In genomic region chr2:3332133-3332532, GRCh38 we compare ENCODE assay signal across 28 cellular contexts.
"Had no signal": no experiment of that assay in that cellular context is flagged by ENCODE, and none has a peak within 500 bp of the region (broad histone marks: within the 10 kb centered on the region; RNA-seq: fewer than 3 reads in every experiment).

No MANE protein-coding gene starts in this region.

- H3K9me3 ChIP-seq: ascending aorta, breast epithelium, colonic mucosa, esophagus squamous epithelium had no signal

- H3K27ac ChIP-seq: ascending aorta, breast epithelium, cardiac muscle cell, colonic mucosa, epithelial cell of prostate, esophagus squamous epithelium had no signal

- H3K36me3 ChIP-seq: breast epithelium, cardiac muscle cell, colonic mucosa had no signal

- ATAC-seq: activated CD4-positive, alpha-beta T cell treated with anti-CD3 and anti-CD28 coated beads for 36 hours; activated CD8-positive, alpha-beta memory T cell treated with anti-CD3 and anti-CD28 coated beads, Interleukin-2, amount 10 ng/mL, durations not matched to agents 7 days and 5 days; activated CD8-positive, alpha-beta T cell treated with anti-CD3 and anti-CD28 coated beads, Interleukin-2, amount 10 ng/mL, durations not matched to agents 7 days and 5 days; activated naive CD8-positive, alpha-beta T cell treated with anti-CD3 and anti-CD28 coated beads, Interleukin-2, amount 50 U/mL, for 24 hours; T-helper 17 cell had no signal

- H3K27me3 ChIP-seq: ascending aorta, breast epithelium, cardiac muscle cell, colonic mucosa, esophagus squamous epithelium had no signal

- H3K4me3 ChIP-seq: ascending aorta, breast epithelium, cardiac muscle cell, colonic mucosa, esophagus squamous epithelium had no signal

- DNase-seq: activated CD4-positive, alpha-beta memory T cell treated with anti-CD3 and anti-CD28 coated beads for 36 hours; activated CD4-positive, alpha-beta T cell treated with anti-CD3 and anti-CD28 coated beads for 36 hours; activated CD4-positive, alpha-beta T cell treated with anti-CD3 and anti-CD28 coated beads, Interleukin-2, amount 10 ng/mL, durations not matched to agents 24 days and 14 days; activated CD4-positive, CD25-positive, alpha-beta regulatory T cell; activated CD4-positive, CD25-positive, alpha-beta regulatory T cell treated with anti-CD3 and anti-CD28 coated beads, Interleukin-2, amount 50 U/mL, for 72 hours; activated CD8-positive, alpha-beta memory T cell treated with anti-CD3 and anti-CD28 coated beads, Interleukin-2, amount 10 ng/mL, durations not matched to agents 7 days and 5 days; activated CD8-positive, alpha-beta memory T cell treated with anti-CD3 and anti-CD28 coated beads, Interleukin-2, amount 50 U/mL, for 4 hours; activated CD8-positive, alpha-beta T cell treated with anti-CD3 and anti-CD28 coated beads, Interleukin-2, amount 10 ng/mL, durations not matched to agents 7 days and 5 days; activated effector memory CD4-positive, alpha-beta T cell treated with anti-CD3 and anti-CD28 coated beads, Interleukin-2, amount 50 U/mL, for 16 hours; activated naive CD4-positive, alpha-beta T cell treated with anti-CD3 and anti-CD28 coated beads for 36 hours; activated naive CD8-positive, alpha-beta T cell treated with anti-CD3 and anti-CD28 coated beads for 36 hours; activated naive CD8-positive, alpha-beta T cell treated with anti-CD3 and anti-CD28 coated beads, Interleukin-2, amount 50 U/mL, for 24 hours; activated T-cell treated with anti-CD3 and anti-CD28 coated beads, Interleukin-2, amount 50 U/mL, for 1 hour; activated T-cell treated with anti-CD3 and anti-CD28 coated beads, Interleukin-2, amount 50 U/mL, for 48 hours; central memory CD4-positive, alpha-beta T cell; cerebellar nuclear complex; colonic mucosa; effector CD8-positive, alpha-beta T cell; esophagus squamous epithelium; foreskin melanocyte; glutamatergic neuron; T-helper 1 cell; T-helper 17 cell; T1000 had no signal

- H3K4me1 ChIP-seq: ascending aorta, breast epithelium, colonic mucosa, esophagus squamous epithelium had no signal
